13 cellular contexts compared by ENCODE assay signal in the genomic region with DNA sequence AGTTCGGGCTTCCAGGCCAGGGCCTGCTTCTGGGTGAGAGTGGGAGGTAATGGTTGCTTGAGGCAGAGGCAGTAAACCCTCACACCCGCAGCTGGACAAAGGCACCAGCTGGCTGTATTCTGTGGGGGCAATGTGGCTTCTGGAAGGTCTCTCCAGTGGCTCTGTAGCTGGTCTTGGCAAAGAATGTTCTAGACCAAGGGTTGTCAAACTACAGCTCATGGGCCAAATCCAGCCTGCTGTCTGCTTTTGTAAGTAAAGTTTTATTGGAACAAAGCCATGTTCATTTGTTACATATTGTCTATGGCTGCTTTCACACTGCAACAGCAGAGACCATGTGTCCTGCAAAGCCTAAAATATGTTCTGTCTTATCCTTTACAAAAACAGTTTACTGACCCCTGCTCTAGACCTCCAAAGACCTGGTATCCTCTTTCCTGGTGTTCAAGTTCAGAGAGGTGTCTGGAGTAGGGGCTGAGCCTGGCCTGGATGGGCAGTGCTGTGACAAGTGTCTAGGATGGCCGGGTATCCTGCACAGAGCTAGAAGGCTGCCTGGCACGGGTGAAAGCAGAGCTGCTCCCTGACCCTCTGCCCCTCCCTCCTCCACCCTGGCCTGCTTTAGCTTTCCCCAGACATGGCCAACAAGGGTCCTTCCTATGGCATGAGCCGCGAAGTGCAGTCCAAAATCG. TPM values are rescaled to one million over a fixed set of nuclear protein-coding genes. Genes with fewer than 3 reads are reported as not detected.
DNase-seq lines count a peak whose midpoint lies in the region; TF ChIP-seq lines count a peak whose summit lies in the region.
"Had no signal": no experiment of that assay in that cellular context is flagged by ENCODE, and none has a peak within 500 bp of the region (broad histone marks: within the 10 kb centered on the region; RNA-seq: fewer than 3 reads in every experiment).

No MANE protein-coding gene starts in this region.

- H3K4me1 ChIP-seq in breast epithelium: peaks cover 0 to 11% of the 10 kb centered on the region in 2 donors
- peaks cover 41% of the 10 kb centered on the region for H3K4me1 ChIP-seq in fibroblast of lung (ENCODE audit: control insufficient read depth, extremely low read depth, insufficient read depth, low read length)
- H3K4me1 ChIP-seq in vagina: peaks cover 15% of the 10 kb centered on the region

- H3K9ac ChIP-seq in fibroblast of lung (ENCODE audit: insufficient read depth, low read length): peak overlapping the region; percentile 79

- H3K4me2 ChIP-seq in fibroblast of lung (ENCODE audit: extremely low read depth, insufficient read depth, low read length): peak overlapping the region; percentile 86

- H3K27ac ChIP-seq in breast epithelium (peak overlapping the region; percentile 94 to 98), fibroblast of lung (ENCODE audit: insufficient read depth, low read length) (peak overlapping the region; percentile 85), vagina (peak overlapping the region; percentile 78)

- H3K36me3 ChIP-seq in breast epithelium (no peaks in the 10 kb centered on the region), fibroblast of lung (ENCODE audit: control insufficient read depth, insufficient read depth, low read length) (peaks cover 20% of the 10 kb centered on the region), vagina (peaks cover 0 to 23% of the 10 kb centered on the region in 2 donors)

- H3K36me3 Mint-ChIP-seq in MCF 10A (ENCODE audit: insufficient read depth, unreplicated experiment): peaks cover 12% of the 10 kb centered on the region
- H3K36me3 Mint-ChIP-seq in nephron progenitor cell (ENCODE audit: low read depth): peaks cover 20% of the 10 kb centered on the region

- peaks cover 48% of the 10 kb centered on the region for H3K79me2 ChIP-seq in fibroblast of lung (ENCODE audit: control insufficient read depth, insufficient read depth, low read length)

- H3K4me3 Mint-ChIP-seq in MCF 10A (ENCODE audit: unreplicated experiment) (no peak overlapping the region), nephron progenitor cell (no peak overlapping the region)
- H3K4me3 Mint-ChIP-seq: T-helper 2 cell treated with Interferon-gamma antibody and Interleukin-4, amounts not matched to agents 5 μg/mL and 100 μg/mL, for 36 hours had no signal

- peak overlapping the region; percentile 46 to 75 (median 57) for H3K4me3 ChIP-seq in breast epithelium
- H3K4me3 ChIP-seq in fibroblast of lung (replicated peaks in 1 of 4; ENCODE audit: control extremely low read depth in 1 of 4, insufficient read depth in 1 of 4, low read depth in 3 of 4, low read length in 4 of 4): peak overlapping the region in 3 of 4 experiments; percentile 49 to 76 (median 68)
- H3K4me3 ChIP-seq in vagina: peak overlapping the region; percentile 46 to 54

- H3K9me3 ChIP-seq in breast epithelium (no peaks in the 10 kb centered on the region), fibroblast of lung (ENCODE audit: control insufficient read depth, insufficient read depth, low read depth, low read length) (no peaks in the 10 kb centered on the region), vagina (no peaks in the 10 kb centered on the region)

- H3K27ac Mint-ChIP-seq in MCF 10A (ENCODE audit: low read depth, unreplicated experiment) (no peak overlapping the region), nephron progenitor cell (peak overlapping the region; percentile 36)
- H3K27ac Mint-ChIP-seq: T-helper 2 cell treated with Interferon-gamma antibody and Interleukin-4, amounts not matched to agents 5 μg/mL and 100 μg/mL, for 36 hours had no signal

- BruUV-seq in MCF 10A (replicated peaks; lab: Mats Ljungman, UMichigan): no TSS peak

- no peaks in the 10 kb centered on the region for H3K27me3 Mint-ChIP-seq in MCF 10A (ENCODE audit: insufficient read depth, unreplicated experiment)
- H3K27me3 Mint-ChIP-seq in nephron progenitor cell (ENCODE audit: low read depth, poor library complexity): peaks cover 7% of the 10 kb centered on the region

- H2AFZ ChIP-seq in fibroblast of lung (ENCODE audit: low read length): no peak overlapping the region

- POLR2A ChIA-PET in MCF 10A (lab: Yijun Ruan, JAX): interaction anchor here (1.1 to 1.8 kb wide), 3 partner anchors 23 to 59 kb away, joined by 3 to 7 read pairs (median 4); a partner anchor contains a TSS

- CTCF ChIA-PET in MCF 10A (lab: Yijun Ruan, JAX): interaction anchor here (0.7 to 2.0 kb wide), 2 partner anchors 8 to 25 kb away, joined by 3 to 8 read pairs; no protein-coding TSS in a partner anchor

- H4K20me1 ChIP-seq in fibroblast of lung (ENCODE audit: control insufficient read depth, extremely low read depth, insufficient read depth, low read length): no peaks in the 10 kb centered on the region

- DNase-seq in breast epithelium (ENCODE audit: low spot score in 2 of 2) (no peak), MCF 10A (ENCODE audit: unreplicated experiment) (no peak), fibroblast of lung (ENCODE audit: low read depth in 2 of 2) (peak in 1 of 2 donors; percentile 43), nephron progenitor cell (no peak), vagina (ENCODE audit: extremely low spot score in 2 of 2) (no peak), SHP77 (lab: John Stamatoyannopoulos, UW) (no peak), NCI-H1105 treated with DMSO at 0.1 percent for 48 hours (lab: John Stamatoyannopoulos, UW) (no peak), inferior parietal cortex (ENCODE audit: extremely low spot score) (no peak)
- DNase-seq: activated T-cell treated with anti-CD3 and anti-CD28 coated beads, Interleukin-2, amount 50 U/mL, for 1 hour; effector CD8-positive, alpha-beta T cell; GF-D8; NCI-H1092 had no signal

- TF ChIP-seq POLR2A in breast epithelium (IDR thresholded peaks at IDR 0.05) (no peak), vagina (IDR thresholded peaks at IDR 0.05) (no peak)

- H3K4me1 Mint-ChIP-seq in MCF 10A (ENCODE audit: insufficient read depth, unreplicated experiment): no peaks in the 10 kb centered on the region
- H3K4me1 Mint-ChIP-seq in nephron progenitor cell: peaks cover 79% of the 10 kb centered on the region

- intact Hi-C loops in breast epithelium (cut with DNase I; ENCODE audit: low total_unique reads): no loop called here
- intact Hi-C loops in MCF 10A (cut with micrococcal nuclease): no loop called here
- intact Hi-C loops in vagina (cut with DNase I): no loop called here

- no peaks in the 10 kb centered on the region for H3K9me3 Mint-ChIP-seq in MCF 10A (ENCODE audit: unreplicated experiment)
- no peaks in the 10 kb centered on the region for H3K9me3 Mint-ChIP-seq in nephron progenitor cell
- H3K9me3 Mint-ChIP-seq: T-helper 2 cell treated with Interferon-gamma antibody and Interleukin-4, amounts not matched to agents 5 μg/mL and 100 μg/mL, for 36 hours had no signal

- H3K27me3 ChIP-seq in breast epithelium (no peaks in the 10 kb centered on the region), fibroblast of lung (ENCODE audit: control insufficient read depth, insufficient read depth, low read length) (no peaks in the 10 kb centered on the region), vagina (no peaks in the 10 kb centered on the region)

- TF ChIP-seq CTCF in breast epithelium (IDR thresholded peaks at IDR 0.05): no peak
- TF ChIP-seq CTCF in MCF 10A (IDR thresholded peaks at IDR 0.05; ENCODE audit: unreplicated experiment): no peak
- TF ChIP-seq CTCF in fibroblast of lung (conservative IDR thresholded peaks at IDR 0.05 in 1 of 2, IDR thresholded peaks at IDR 0.05 in 1 of 2; ENCODE audit: low read depth in 1 of 2, low read length in 2 of 2): no peak
- no peak for TF ChIP-seq CTCF in nephron progenitor cell (IDR thresholded peaks at IDR 0.05)
- TF ChIP-seq CTCF in vagina (IDR thresholded peaks at IDR 0.05): no peak

RNA-seq across cellular contexts. Expression of a gene that starts 3.4 kb away (rescaled TPM):
- total RNA-seq in breast epithelium (1,000 to 10,000 TPM in 2 of 3 donors, 100 to 1,000 TPM in 1; 602 to 1,663 (median 1,380) TPM), MCF 10A (2022) (18.0 and 45.4 TPM in 2 replicates), fibroblast of lung (608 and 824 TPM in 2 replicates), vagina (1,935 TPM)
- 1,148 and 4,435 TPM in 2 replicates for polyA plus RNA-seq in fibroblast of lung
- polyA plus RNA-seq in fibroblast of lung (2012): 941 and 3,722 TPM in 2 replicates
- 269 and 1,364 TPM in 2 replicates for polyA minus RNA-seq in fibroblast of lung (ENCODE audit: low replicate concordance)

RNA-seq across cellular contexts. Expression of a gene that starts 24.0 kb away (rescaled TPM):
- total RNA-seq in breast epithelium (10 to 100 TPM; 45.2 to 86.7 (median 49.5) TPM), MCF 10A (2022) (17.5 and 18.4 TPM in 2 replicates), fibroblast of lung (10.3 and 23.5 TPM in 2 replicates), vagina (24.8 TPM)
- polyA plus RNA-seq in fibroblast of lung: 24.3 and 27.2 TPM in 2 replicates
- polyA plus RNA-seq in fibroblast of lung (2012): 32.9 and 42.1 TPM in 2 replicates
- 219 and 284 TPM in 2 replicates for polyA minus RNA-seq in fibroblast of lung (ENCODE audit: low replicate concordance)

RNA-seq across cellular contexts. Expression of a gene that starts 29.3 kb away (rescaled TPM):
- total RNA-seq in breast epithelium (10 to 100 TPM; 43.2 to 51.5 (median 44.2) TPM), MCF 10A (2022) (58.6 and 61.8 TPM in 2 replicates), fibroblast of lung (26.5 and 38.3 TPM in 2 replicates), vagina (63.8 TPM)
- 26.8 and 28.2 TPM in 2 replicates for polyA plus RNA-seq in fibroblast of lung
- 33.6 and 41.3 TPM in 2 replicates for polyA plus RNA-seq in fibroblast of lung (2012)
- 70.5 and 77.2 TPM in 2 replicates for polyA minus RNA-seq in fibroblast of lung (ENCODE audit: low replicate concordance)

RNA-seq across cellular contexts. Expression of a gene that starts 29.9 kb away (rescaled TPM):
- 10 to 100 TPM; 12.3 to 13.3 (median 12.5) TPM for total RNA-seq in breast epithelium
- 23.3 TPM in 2 replicates for total RNA-seq in MCF 10A (2022)
- total RNA-seq in fibroblast of lung: 11.3 and 13.4 TPM in 2 replicates
- polyA plus RNA-seq in fibroblast of lung: 12.1 and 12.9 TPM in 2 replicates
- polyA plus RNA-seq in fibroblast of lung (2012): 10.2 and 10.3 TPM in 2 replicates
- 56.7 and 83.1 TPM in 2 replicates for polyA minus RNA-seq in fibroblast of lung (ENCODE audit: low replicate concordance)
- total RNA-seq in vagina: 10.8 TPM

RNA-seq across cellular contexts. Expression of a gene that starts 58.4 kb away (rescaled TPM):
- total RNA-seq in breast epithelium: 10 to 100 TPM; 76.8 to 92.2 (median 86.2) TPM
- 146 and 174 TPM in 2 replicates for total RNA-seq in MCF 10A (2022)
- total RNA-seq in fibroblast of lung: 110 and 112 TPM in 2 replicates
- polyA plus RNA-seq in fibroblast of lung: 56.2 and 70.8 TPM in 2 replicates
- 48.6 and 52.1 TPM in 2 replicates for polyA plus RNA-seq in fibroblast of lung (2012)
- polyA minus RNA-seq in fibroblast of lung (ENCODE audit: low replicate concordance): 118 and 133 TPM in 2 replicates
- total RNA-seq in vagina: 68.5 TPM

Comparison
In these comparisons a context has a peak if more than half of its experiments do, and no peak if none do; other contexts are left out.
1. RNA of a gene that starts 3.4 kb away (total RNA-seq): 1,935 TPM in vagina (single experiment), 602 to 1,663 TPM in breast epithelium and 608 to 824 TPM in fibroblast of lung; 18.0 to 45.4 TPM in MCF 10A; every median in the first group is over 10 times any median in the second.
2. Peak in every context shown above with its lines, with median percentiles within 50 percentile points of each other: H3K27ac ChIP-seq and H3K4me3 ChIP-seq.